8 cellular contexts compared by ENCODE assay signal in the genomic region with DNA sequence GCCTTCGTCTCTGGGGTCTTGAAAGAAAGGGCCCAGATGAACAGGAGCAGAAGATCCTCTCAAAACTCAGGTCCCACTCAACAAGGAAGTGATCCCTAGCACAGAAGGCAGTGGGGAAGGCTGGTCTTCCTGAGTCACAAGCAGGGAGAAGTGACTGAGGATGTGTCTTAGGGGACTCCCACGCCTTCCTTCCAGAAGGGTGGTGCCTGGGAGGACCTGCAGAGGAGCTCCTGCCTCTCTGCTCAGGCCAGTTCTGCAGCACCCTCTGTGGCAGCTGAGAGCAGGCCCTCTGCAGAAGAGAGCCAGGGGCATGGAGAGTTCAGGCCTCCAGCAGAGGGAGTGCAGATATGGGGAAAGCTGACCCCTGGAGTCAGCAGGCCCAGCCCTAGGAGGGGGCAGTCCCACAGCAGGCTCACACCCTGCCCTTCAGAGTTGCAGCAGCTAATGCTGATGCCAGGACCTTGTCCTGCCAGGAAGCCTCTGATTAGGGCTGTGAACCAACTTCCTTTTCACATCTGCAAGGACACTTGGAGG.
DNase-seq lines count a peak whose midpoint lies in the region; ATAC-seq and TF ChIP-seq lines count a peak whose summit lies in the region.
"Not testable (repeated sequence)": the region's sequence is repeated elsewhere in the genome, so short reads cannot be mapped to it uniquely, and the experiment has no call there.

No MANE protein-coding gene starts in this region.

- not testable (repeated sequence) for H3K4me3 Mint-ChIP-seq in mesothelial cell of epicardium

- H2AFZ ChIP-seq in IMR-90 (replicated peaks; ENCODE audit: low read length, poor library complexity): not testable (repeated sequence)

- 0 out of 4 replicates have a peak overlapping the region, but pooled peaks have one; percentile 33 to 40 for H4K8ac ChIP-seq in IMR-90 (ENCODE audit: low read depth in 2 of 2, low read length in 2 of 2)

- intact Hi-C loops in IMR-90 (cut with micrococcal nuclease); transverse colon (cut with DNase I; ENCODE audit: low total_unique reads): not testable (repeated sequence)

- H3K36me3 Mint-ChIP-seq in mesothelial cell of epicardium: not testable (repeated sequence)

- H2AK9ac ChIP-seq in IMR-90 (replicated peaks; ENCODE audit: low read depth, low read length, poor library complexity): not testable (repeated sequence)

- H3K4ac ChIP-seq in IMR-90 (ENCODE audit: low read depth, low read length): not testable (repeated sequence)

- TF ChIP-seq CTCF in DOHH2 (IDR thresholded peaks at IDR 0.05; ENCODE audit: low read depth, low read length, poor library complexity, severe bottlenecking): peak; percentile 13
- 0 out of 2 replicates have a peak, but pooled peaks have one; percentile 8 for TF ChIP-seq CTCF in IMR-90 (conservative IDR thresholded peaks at IDR 0.05; ENCODE audit: low read depth, low read length)
- peak; percentile 30 for TF ChIP-seq CTCF in fibroblast of pulmonary artery (IDR thresholded peaks at IDR 0.05; ENCODE audit: low read length, missing control alignments)
- not testable (repeated sequence) for TF ChIP-seq CTCF in mesothelial cell of epicardium (IDR thresholded peaks at IDR 0.05; ENCODE audit: unreplicated experiment); transverse colon (IDR thresholded peaks at IDR 0.05)

- H2BK20ac ChIP-seq in IMR-90 (ENCODE audit: low read depth, low read length): not testable (repeated sequence)

- H2BK5ac ChIP-seq in IMR-90 (ENCODE audit: low read depth, low read length, poor library complexity, severe bottlenecking): not testable (repeated sequence)

- peak overlapping the region; percentile 60 for H3K27ac Mint-ChIP-seq in mesothelial cell of epicardium

- H3K4me1 Mint-ChIP-seq in mesothelial cell of epicardium: peaks cover 23% of the 10 kb centered on the region

- not testable (repeated sequence) for H3K56ac ChIP-seq in IMR-90 (ENCODE audit: extremely low read depth, insufficient read depth, low read length)

- H3K14ac ChIP-seq in IMR-90 (replicated peaks; ENCODE audit: low read depth, low read length): not testable (repeated sequence)

- H3K9me1 ChIP-seq in IMR-90 (ENCODE audit: insufficient read depth, low read length): not testable (repeated sequence)

- H3K4me2 ChIP-seq in DOHH2 (ENCODE audit: low read length); IMR-90 (ENCODE audit: low read depth, low read length): not testable (repeated sequence)

- not testable (repeated sequence) for H2BK15ac ChIP-seq in IMR-90 (ENCODE audit: low read depth, low read length)

- TF ChIP-seq RAD21 in IMR-90 (IDR thresholded peaks at IDR 0.05; ENCODE audit: low read length): not testable (repeated sequence)

- no CpG with 5 or more reads among the region's 2 CpGs for WGBS in IMR-90 (ENCODE audit: extremely low coverage in 2 of 2, insufficient read length in 1 of 2), 2 experiments
- 77 to 100% methylated on average over 1 to 2 of the region's 2 CpGs for WGBS in transverse colon (ENCODE audit: low coverage in 1 of 2), 2 donors

- H3K79me2 ChIP-seq in DOHH2 (ENCODE audit: control insufficient read depth, low read length): not testable (repeated sequence)

- H3K9me3 Mint-ChIP-seq in mesothelial cell of epicardium: not testable (repeated sequence)

- not testable (repeated sequence) for H3K27ac ChIP-seq in DOHH2 (ENCODE audit: low read depth, low read length); IMR-90 (ENCODE audit: insufficient read depth, low read length)
- peak overlapping the region in 1 of 4 donors; percentile 13 for H3K27ac ChIP-seq in transverse colon

- not testable (repeated sequence) for H3K36me3 ChIP-seq in DOHH2 (ENCODE audit: control insufficient read depth, low read length); IMR-90 (ENCODE audit: control insufficient read depth, insufficient read depth, low read length); transverse colon

- H3K9me3 ChIP-seq in DOHH2 (ENCODE audit: control insufficient read depth, insufficient read depth, low read length); IMR-90 (ENCODE audit: control insufficient read depth, insufficient read depth, low read length); transverse colon: not testable (repeated sequence)

- H3K79me1 ChIP-seq in IMR-90 (ENCODE audit: low read depth in 1 of 2, low read length in 2 of 2): not testable (repeated sequence)

- H4K91ac ChIP-seq in IMR-90 (ENCODE audit: insufficient read depth, low read depth, low read length): not testable (repeated sequence)

- H4K20me1 ChIP-seq in DOHH2 (ENCODE audit: control insufficient read depth, insufficient read depth, low read depth, low read length); IMR-90 (ENCODE audit: insufficient read depth, low read length): not testable (repeated sequence)

- not testable (repeated sequence) for H3F3A ChIP-seq in DOHH2 (ENCODE audit: control insufficient read depth, insufficient read depth)

- H3K18ac ChIP-seq in IMR-90 (ENCODE audit: low read depth, low read length): not testable (repeated sequence)

- H3K27me3 ChIP-seq in DOHH2 (ENCODE audit: control insufficient read depth, low read length); IMR-90 (ENCODE audit: control insufficient read depth, insufficient read depth, low read length); transverse colon: not testable (repeated sequence)

- CTCF ChIA-PET in IMR-90 (lab: Yijun Ruan, JAX): interaction anchor here (1.4 kb wide), 1 partner anchor 125 kb away, joined by 6 read pairs; no protein-coding TSS in a partner anchor

- H4K5ac ChIP-seq in IMR-90 (ENCODE audit: low read depth, low read length): not testable (repeated sequence)

- TF ChIP-seq EP300 in transverse colon (IDR thresholded peaks at IDR 0.05; ENCODE audit: low read depth): not testable (repeated sequence)

- H3K23ac ChIP-seq in IMR-90 (ENCODE audit: low read depth, low read length): not testable (repeated sequence)

- H3K4me1 ChIP-seq in DOHH2 (ENCODE audit: control insufficient read depth, low read length) (peaks cover 26% of the 10 kb centered on the region), transverse colon (peaks cover 0 to 15% (median 0%) of the 10 kb centered on the region in 4 donors)
- not testable (repeated sequence) for H3K4me1 ChIP-seq in IMR-90 (ENCODE audit: control insufficient read depth, insufficient read depth, low read length)

- POLR2A ChIA-PET in IMR-90 (lab: Charles Lee; ENCODE audit: unreplicated experiment): not testable (repeated sequence)

- dilution Hi-C loops in IMR-90 (cut with HindIII; ENCODE audit: low sequenced_read_pairs, unreplicated experiment): not testable (repeated sequence)

- not testable (repeated sequence) for H3K27me3 Mint-ChIP-seq in mesothelial cell of epicardium (ENCODE audit: low read depth)

- ATAC-seq in GM21576 (IDR thresholded peaks at IDR 0.05; ENCODE audit: unreplicated experiment): peak; percentile 46
- peak; percentile 88 for ATAC-seq in IMR-90 (ENCODE audit: low read depth)

- in situ Hi-C loops in IMR-90 (cut with MboI; ENCODE audit: low sequenced_read_pairs): not testable (repeated sequence)
- in situ Hi-C loops in transverse colon (cut with MboI; ENCODE audit: low pct_ligation_motif_present in 1 of 4, low pct_unique_long_range_greater_than_20kb in 1 of 4, low sequenced_read_pairs in 3 of 4): loop anchor here in 2 of 4 donors (25.0 kb wide), 1 partner anchor 229 kb away; no protein-coding TSS in a partner anchor

- not testable (repeated sequence) for H2BK120ac ChIP-seq in IMR-90 (ENCODE audit: low read depth, low read length)

- H3K9me2 ChIP-seq in DOHH2 (replicated peaks; ENCODE audit: control insufficient read depth, low read length): not testable (repeated sequence)

- TF ChIP-seq POLR2A in IMR-90 (IDR thresholded peaks at IDR 0.05; ENCODE audit: low read depth, low read length); transverse colon (IDR thresholded peaks at IDR 0.05): not testable (repeated sequence)

- H3K4me3 ChIP-seq in DOHH2 (ENCODE audit: low read length); IMR-90 (ENCODE audit: insufficient read depth, low read depth, low read length); fibroblast of pulmonary artery (replicated peaks; ENCODE audit: low read depth, low read length); transverse colon: not testable (repeated sequence)

- not testable (repeated sequence) for BruUV-seq in IMR-90 (replicated peaks; lab: Mats Ljungman, UMichigan)

- not testable (repeated sequence) for H3K9ac ChIP-seq in IMR-90 (ENCODE audit: low read depth, low read length)

- not testable (repeated sequence) for H2AK5ac ChIP-seq in IMR-90 (ENCODE audit: low read depth, low read length)

- DNase-seq in IMR-90; mesothelial cell of epicardium (ENCODE audit: low spot score in 2 of 2, unreplicated experiment in 2 of 2): not testable (repeated sequence)
- DNase-seq in SIG-M5 (lab: John Stamatoyannopoulos, UW) (peak; percentile 39), fibroblast of pulmonary artery (ENCODE audit: low read depth) (peak; percentile 42), transverse colon (peak; percentile 28)
- peak; percentile 65 for DNase-seq in activated effector memory CD4-positive, alpha-beta T cell treated with anti-CD3 and anti-CD28 coated beads, Interleukin-2, amount 50 U/mL, for 16 hours
